Comparison of ENCODE assay signal across 28 cellular contexts in genomic region chr6:50187212-50188055, GRCh38.
DNase-seq lines count a peak whose midpoint lies in the region; FAIRE-seq and TF ChIP-seq lines count a peak whose summit lies in the region.
"Had no signal": no experiment of that assay in that cellular context is flagged by ENCODE, and none has a peak within 500 bp of the region (broad histone marks: within the 10 kb centered on the region; RNA-seq: fewer than 3 reads in every experiment).

No MANE protein-coding gene starts in this region.

- H2BK12ac ChIP-seq in H1 (ENCODE audit: low read depth, low read length) = no peak overlapping the region

- no peak for TF ChIP-seq RAD21 in H1 (IDR thresholded peaks at IDR 0.05 in 1 of 2, conservative IDR thresholded peaks at IDR 0.05 in 1 of 2; ENCODE audit: low read depth in 2 of 2, low read length in 2 of 2)

- no peaks in the 10 kb centered on the region for H3K27me3 ChIP-seq in H1 (replicated peaks in 1 of 4; ENCODE audit: control insufficient read depth in 3 of 4, extremely low read depth in 1 of 4, insufficient read depth in 3 of 4, low read length in 3 of 4)
- no peaks in the 10 kb centered on the region for H3K27me3 ChIP-seq in spleen (replicated peaks in 1 of 7)
- H3K27me3 ChIP-seq in A673 (replicated peaks; ENCODE audit: insufficient read depth, low read depth, low read length, poor library complexity) = peaks cover 11% of the 10 kb centered on the region
- H3K27me3 ChIP-seq: stomach, thyroid gland had no signal

- H4K20me1 ChIP-seq in H1 (replicated peaks in 1 of 2; ENCODE audit: control insufficient read depth in 1 of 2, insufficient read depth in 2 of 2, low read length in 2 of 2) = no peaks in the 10 kb centered on the region

- peaks cover 0 to 3% (median 0%) of the 10 kb centered on the region in 4 experiments; a peak in 2 of 7 replicates for H3K4me1 ChIP-seq in H1 (replicated peaks in 1 of 4; ENCODE audit: control insufficient read depth in 3 of 4, insufficient read depth in 4 of 4, low read length in 3 of 4)
- H3K4me1 ChIP-seq in spleen = no peaks in the 10 kb centered on the region
- H3K4me1 ChIP-seq in A673 (ENCODE audit: insufficient read depth, low read length, poor library complexity, severe bottlenecking) = no peaks in the 10 kb centered on the region
- H3K4me1 ChIP-seq: breast epithelium, stomach, thyroid gland had no signal

- H3K23ac ChIP-seq in H1 (ENCODE audit: insufficient read length) = no peak overlapping the region

- no peak overlapping the region for H3K9ac ChIP-seq in H1 (replicated peaks in 1 of 4; ENCODE audit: extremely low read depth in 1 of 4, low read depth in 3 of 4, low read length in 3 of 4)

- intact Hi-C loops in spleen (cut with DNase I; ENCODE audit: low total_unique reads) (no loop called here), A673 (cut with micrococcal nuclease; ENCODE audit: unreplicated experiment) (no loop called here)

- H3K4ac ChIP-seq in H1 (replicated peaks; ENCODE audit: insufficient read length, low read depth, low read length) = no peak overlapping the region

- POLR2A ChIA-PET in H1 (lab: Charles Lee; ENCODE audit: partially characterized antibody) = no interaction called here
- POLR2A ChIA-PET in A673 (lab: Charles Lee; ENCODE audit: low non-redundant PET) = no interaction called here

- CTCF ChIA-PET in H1 (lab: Charles Lee; ENCODE audit: partially characterized antibody) (interaction anchor here (0.7 to 1.5 kb wide), 9 partner anchors 10 to 468 kb away, joined by 3 to 9 read pairs (median 3); no protein-coding TSS in a partner anchor), A673 (lab: Charles Lee) (no interaction called here)

- H2BK15ac ChIP-seq in H1 (ENCODE audit: low read length) = no peak overlapping the region

- no peak overlapping the region for H3K18ac ChIP-seq in H1 (ENCODE audit: extremely low read depth, low read length)

- no peak overlapping the region for H4K91ac ChIP-seq in H1 (replicated peaks; ENCODE audit: insufficient read length, low read length)

- H2BK120ac ChIP-seq in H1 (replicated peaks; ENCODE audit: low read depth, low read length) = no peak overlapping the region

- TF ChIP-seq CTCF in H1 (IDR thresholded peaks at IDR 0.05; ENCODE audit: control extremely low read depth in 1 of 3, insufficient read depth in 1 of 3, low read depth in 1 of 3, low read length in 3 of 3) = no peak
- no peak for TF ChIP-seq CTCF in spleen (IDR thresholded peaks at IDR 0.05 in 8 of 11, conservative IDR thresholded peaks at IDR 0.05 in 3 of 11)
- no peak for TF ChIP-seq CTCF in A673 (conservative IDR thresholded peaks at IDR 0.05; ENCODE audit: low read depth, low read length)

- H3K36me3 ChIP-seq in H1 (ENCODE audit: control insufficient read depth in 2 of 4, insufficient read depth in 4 of 4, low read length in 3 of 4) (no peaks in the 10 kb centered on the region), spleen (no peaks in the 10 kb centered on the region), A673 (ENCODE audit: insufficient read depth, low read length, poor library complexity, severe bottlenecking) (no peaks in the 10 kb centered on the region)
- H3K36me3 ChIP-seq: breast epithelium, stomach, thyroid gland had no signal

- no peak overlapping the region for H4K5ac ChIP-seq in H1 (ENCODE audit: insufficient read length, low read depth, low read length)

- no peaks in the 10 kb centered on the region for H3K79me2 ChIP-seq in H1 (ENCODE audit: control insufficient read depth in 1 of 2, insufficient read depth in 2 of 2, low read length in 2 of 2)

- no peaks in the 10 kb centered on the region for H3K23me2 ChIP-seq in H1 (ENCODE audit: low read depth, low read length)

- H3K27ac ChIP-seq in H1 (ENCODE audit: low read depth, low read length) (no peak overlapping the region), spleen (no peak overlapping the region), A673 (ENCODE audit: low read depth, low read length, poor library complexity, severe bottlenecking) (no peak overlapping the region)
- H3K27ac ChIP-seq: breast epithelium, epithelial cell of prostate, stomach, thyroid gland had no signal

- TF ChIP-seq POLR2A in H1 (IDR thresholded peaks at IDR 0.05; ENCODE audit: control extremely low read depth in 1 of 2, low read depth in 2 of 2, low read length in 2 of 2) (no peak), spleen (IDR thresholded peaks at IDR 0.05) (no peak)

- H3K56ac ChIP-seq in H1 (replicated peaks; ENCODE audit: insufficient read length, low read depth, low read length) = no peak overlapping the region

- H2BK5ac ChIP-seq in H1 (ENCODE audit: low read depth, low read length) = no peak overlapping the region; the same call in 1 of the 2 replicates

- no peak for FAIRE-seq in H1 (lab: Jason Lieb, UNC)
- FAIRE-seq: GM12892, islet of Langerhans, small intestine had no signal

- H4K8ac ChIP-seq in H1 (ENCODE audit: extremely low read depth, insufficient read depth, low read length) = no peak overlapping the region; the same call in 1 of the 2 replicates

- H3K9me3 ChIP-seq in H1 (ENCODE audit: insufficient read depth in 2 of 2, low read depth in 1 of 2, low read length in 1 of 2) = no peaks in the 10 kb centered on the region
- H3K9me3 ChIP-seq in spleen = no peaks in the 10 kb centered on the region
- H3K9me3 ChIP-seq in A673 (ENCODE audit: low read depth, low read length, poor library complexity, severe bottlenecking) = no peaks in the 10 kb centered on the region
- H3K9me3 ChIP-seq: breast epithelium, stomach, thyroid gland had no signal

- no peaks in the 10 kb centered on the region for H3K79me1 ChIP-seq in H1 (ENCODE audit: low read depth, low read length)

- DNase-seq in NCI-H146 (lab: John Stamatoyannopoulos, UW) (peak; percentile 53), NCI-H146 treated with DMSO at 0.1 percent for 48 hours (lab: John Stamatoyannopoulos, UW; ENCODE audit: unreplicated experiment) (no peak), NCI-H2227 treated with DMSO at 0.1 percent for 48 hours (lab: John Stamatoyannopoulos, UW) (peak; percentile 15), H1 (ENCODE audit: low read depth in 1 of 2, low spot score in 2 of 2) (no peak), spleen (peak; percentile 24), HuH-7 (ENCODE audit: low spot score) (no peak), Kasumi-1 (lab: John Stamatoyannopoulos, UW) (no peak), A673 (ENCODE audit: low spot score) (no peak)
- DNase-seq: 8988T; activated CD4-positive, alpha-beta T cell treated with anti-CD3 and anti-CD28 coated beads, Interleukin-2, amount 10 ng/mL, durations not matched to agents 7 days and 5 days; activated naive CD4-positive, alpha-beta T cell treated with Interleukin-2 at 50 U/mL for 16 hours; activated T-cell treated with anti-CD3 and anti-CD28 coated beads, Interleukin-2, amount 50 U/mL, for 4 hours; amniotic stem cell; CD4-positive, CD25-positive, alpha-beta regulatory T cell; effector CD4-positive, alpha-beta T cell; GOT3; naive thymus-derived CD4-positive, alpha-beta T cell; NCI-H2171 treated with DMSO at 0.1 percent for 48 hours; PC-3; small intestine; stimulated activated CD4-positive, alpha-beta T cell treated with anti-CD3 and anti-CD28 coated beads, Interleukin-1b, Interleukin-23, amount 100 ng/mL, for 48 hours; stimulated activated CD8-positive, alpha-beta memory T cell treated with anti-CD3 and anti-CD28 coated beads, Interleukin-4, amount 100 ng/mL, for 48 hours; stomach; thyroid gland had no signal

- WGBS in H1 (ENCODE audit: extremely low coverage in 1 of 2, insufficient coverage in 1 of 2, insufficient read length in 1 of 2, insufficient replicate concordance in 2 of 2, low coverage in 1 of 2, low lambda C conversion rate in 2 of 2, missing lambda C conversion rate in 1 of 2), 2 experiments = 79% methylated on average over 8 of the region's 10 CpGs; no CpG with 5 or more reads in 1 of the 2 experiments
- 64 to 75% (median 67%) methylated on average over 10 of the region's 10 CpGs for WGBS in spleen, 5 donors

- no peak overlapping the region for H2BK20ac ChIP-seq in H1 (ENCODE audit: low read length)

- no peak for TF ChIP-seq EP300 in H1 (IDR thresholded peaks at IDR 0.05; ENCODE audit: borderline replicate concordance in 1 of 2, low read depth in 2 of 2, low read length in 2 of 2)

- peak overlapping the region; percentile 89; the same call in 1 of the 2 replicates for H2AK5ac ChIP-seq in H1 (ENCODE audit: low read depth, low read length)

- no peak overlapping the region for H3K14ac ChIP-seq in H1 (ENCODE audit: insufficient read length)

- H3K4me2 ChIP-seq in H1 (ENCODE audit: insufficient read depth in 1 of 2, low read depth in 2 of 2, low read length in 2 of 2) = no peak overlapping the region

- H3K4me3 ChIP-seq in H1 (ENCODE audit: extremely low read depth in 1 of 4, insufficient read depth in 2 of 4, low read depth in 3 of 4, low read length in 4 of 4) (no peak overlapping the region), spleen (no peak overlapping the region), A673 (ENCODE audit: low read depth, low read length, poor library complexity, severe bottlenecking) (no peak overlapping the region)
- H3K4me3 ChIP-seq: breast epithelium, stomach, thyroid gland had no signal

- peak overlapping the region; percentile 35; the same call in 1 of the 2 replicates for H2AFZ ChIP-seq in H1 (ENCODE audit: low read length)

- no TSS peak for BruUV-seq in A673 (replicated peaks; lab: Mats Ljungman, UMichigan)

TF ChIP-seq in H1, 55 proteins besides CTCF, POLR2A, EP300 and RAD21 (continues in another document):
- TF ChIP-seq SP4 (IDR thresholded peaks at IDR 0.05; ENCODE audit: low read length) (no peak), JUN (IDR thresholded peaks at IDR 0.05; ENCODE audit: low read depth, low read length) (no peak), CBX5 (IDR thresholded peaks at IDR 0.05; ENCODE audit: low read depth, low read length) (no peak), EZH2 (IDR thresholded peaks at IDR 0.05; ENCODE audit: low read depth, low read length, severe bottlenecking) (no peak), SAP30 (IDR thresholded peaks at IDR 0.05; ENCODE audit: insufficient read depth, insufficient replicate concordance, low read length) (no peak), SIN3A (conservative IDR thresholded peaks at IDR 0.05 in 1 of 2, IDR thresholded peaks at IDR 0.05 in 1 of 2; ENCODE audit: low read depth in 1 of 2, low read length in 2 of 2) (no peak), CTBP2 (IDR thresholded peaks at IDR 0.05; ENCODE audit: borderline replicate concordance, insufficient read depth, insufficient read length, low read length) (no peak), SRF (IDR thresholded peaks at IDR 0.05; ENCODE audit: low read depth, low read length) (no peak)

Comparison
In these comparisons a context has a peak if more than half of its experiments do, and no peak if none do; other contexts are left out.
1. DNase-seq: peak in NCI-H146 (single experiment), NCI-H2227 treated with DMSO at 0.1 percent for 48 hours (single experiment) and spleen (single experiment); none in NCI-H146 treated with DMSO at 0.1 percent for 48 hours (single experiment), H1 (0 of 2), HuH-7 (single experiment), Kasumi-1 (0 of 2) and A673 (single experiment).